ENCODE assay signal across 22 cellular contexts in genomic region chr4:131093303-131093702, GRCh38.
"Had no signal": no experiment of that assay in that cellular context is flagged by ENCODE, and none has a peak within 500 bp of the region (broad histone marks: within the 10 kb centered on the region; RNA-seq: fewer than 3 reads in every experiment).

No MANE protein-coding gene starts in this region.

- H3K4me3 Mint-ChIP-seq: activated B cell treated with CpG ODN at 0.5 μM for 24 hours; activated CD4-positive, alpha-beta memory T cell treated with anti-CD3 and anti-CD28 coated beads for 36 hours; activated T-helper 1 cell treated with anti-CD3 and anti-CD28 coated beads, Interleukin-12 subunit alpha, Interleukin-12 subunit beta, Interleukin-2, Interleukin-4 antibody, amounts not matched to agents 30 ng/mL and 10 ng/mL and 1 ng/mL, durations not matched to agents 14 hours and 24 hours and 36 hours; mesothelial cell of epicardium; natural killer cell treated with Interleukin-12 subunit alpha and Interleukin-12 subunit beta and Interleukin-15 and Interleukin-18, amount 100 ng/mL, for 72 hours; stimulated activated naive CD8-positive, alpha-beta T cell treated with anti-CD3 and anti-CD28 coated beads, Interleukin-15, amount 100 ng/mL, for 72 hours had no signal

- ATAC-seq: activated naive CD4-positive, alpha-beta T cell treated with anti-CD3 and anti-CD28 coated beads, Interleukin-2, amount 50 U/mL, for 72 hours; lower lobe of right lung; natural killer cell treated with Interleukin-12 subunit alpha and Interleukin-12 subunit beta and Interleukin-15 and Interleukin-18, amount 100 ng/mL, for 72 hours; pancreas; sciatic nerve; stimulated activated naive CD8-positive, alpha-beta T cell treated with anti-CD3 and anti-CD28 coated beads, Interleukin-15, amount 100 ng/mL, for 72 hours had no signal

- H3K27me3 ChIP-seq: adrenal gland, neutrophil, pancreas, suprapubic skin, transverse colon, uterus had no signal

- H3K36me3 ChIP-seq: adrenal gland, lower lobe of right lung, neutrophil, pancreas, suprapubic skin, transverse colon, uterus had no signal

- H3K4me3 ChIP-seq: adrenal gland, lower lobe of right lung, pancreas, smooth muscle cell, suprapubic skin, transverse colon, uterus had no signal

- H3K4me2 ChIP-seq: smooth muscle cell had no signal

- H3K4me1 ChIP-seq: adrenal gland, lower lobe of right lung, suprapubic skin, transverse colon, uterus had no signal

- H3K27ac ChIP-seq: adrenal gland, lower lobe of right lung, neutrophil, pancreas, suprapubic skin, transverse colon, uterus had no signal

- H3K36me3 Mint-ChIP-seq: activated CD4-positive, alpha-beta memory T cell treated with anti-CD3 and anti-CD28 coated beads for 36 hours; activated naive CD4-positive, alpha-beta T cell treated with anti-CD3 and anti-CD28 coated beads, Interleukin-2, amount 50 U/mL, for 72 hours; mesothelial cell of epicardium; natural killer cell treated with Interleukin-12 subunit alpha and Interleukin-12 subunit beta and Interleukin-15 and Interleukin-18, amount 100 ng/mL, for 72 hours had no signal

- DNase-seq: activated B cell treated with CpG ODN at 0.5 μM for 24 hours; activated CD4-positive, alpha-beta memory T cell treated with anti-CD3 and anti-CD28 coated beads for 36 hours; activated CD4-positive, alpha-beta T cell treated with anti-CD3 and anti-CD28 coated beads for 4 hours; activated gamma-delta T cell treated with Interleukin-2 at 50 U/mL for 16 hours; activated T-cell treated with anti-CD3 and anti-CD28 coated beads for 4 hours; adrenal gland; effector CD4-positive, alpha-beta T cell; foreskin fibroblast; lower lobe of right lung; pancreas; stimulated activated CD4-positive, alpha-beta T cell treated with anti-CD3 and anti-CD28 coated beads, Interleukin-4, amount 100 ng/mL, for 1 hour; stimulated activated naive CD8-positive, alpha-beta T cell treated with anti-CD3 and anti-CD28 coated beads, Interleukin-15, amount 100 ng/mL, for 72 hours; transverse colon; uterus had no signal

- H3K27ac Mint-ChIP-seq: activated B cell treated with CpG ODN at 0.5 μM for 24 hours; activated CD4-positive, alpha-beta memory T cell treated with anti-CD3 and anti-CD28 coated beads for 36 hours; activated naive CD4-positive, alpha-beta T cell treated with anti-CD3 and anti-CD28 coated beads, Interleukin-2, amount 50 U/mL, for 72 hours; activated T-helper 1 cell treated with anti-CD3 and anti-CD28 coated beads, Interleukin-12 subunit alpha, Interleukin-12 subunit beta, Interleukin-2, Interleukin-4 antibody, amounts not matched to agents 30 ng/mL and 10 ng/mL and 1 ng/mL, durations not matched to agents 14 hours and 24 hours and 36 hours; mesothelial cell of epicardium; natural killer cell treated with Interleukin-12 subunit alpha and Interleukin-12 subunit beta and Interleukin-15 and Interleukin-18, amount 100 ng/mL, for 72 hours; stimulated activated naive CD8-positive, alpha-beta T cell treated with anti-CD3 and anti-CD28 coated beads, Interleukin-15, amount 100 ng/mL, for 72 hours had no signal

- H3K4me1 Mint-ChIP-seq: activated B cell treated with CpG ODN at 0.5 μM for 24 hours; stimulated activated naive CD8-positive, alpha-beta T cell treated with anti-CD3 and anti-CD28 coated beads, Interleukin-15, amount 100 ng/mL, for 72 hours had no signal

- H3K9me3 ChIP-seq: adrenal gland, lower lobe of right lung, neutrophil, pancreas, suprapubic skin, transverse colon, uterus had no signal

- H3K9me3 Mint-ChIP-seq: activated T-helper 1 cell treated with anti-CD3 and anti-CD28 coated beads, Interleukin-12 subunit alpha, Interleukin-12 subunit beta, Interleukin-2, Interleukin-4 antibody, amounts not matched to agents 30 ng/mL and 10 ng/mL and 1 ng/mL, durations not matched to agents 14 hours and 24 hours and 36 hours; mesothelial cell of epicardium had no signal

- H3K27me3 Mint-ChIP-seq: activated B cell treated with CpG ODN at 0.5 μM for 24 hours; activated CD4-positive, alpha-beta memory T cell treated with anti-CD3 and anti-CD28 coated beads for 36 hours; natural killer cell treated with Interleukin-12 subunit alpha and Interleukin-12 subunit beta and Interleukin-15 and Interleukin-18, amount 100 ng/mL, for 72 hours; stimulated activated naive CD8-positive, alpha-beta T cell treated with anti-CD3 and anti-CD28 coated beads, Interleukin-15, amount 100 ng/mL, for 72 hours had no signal
